Comparison of ENCODE assay signal across 8 cellular contexts in the genomic region with DNA sequence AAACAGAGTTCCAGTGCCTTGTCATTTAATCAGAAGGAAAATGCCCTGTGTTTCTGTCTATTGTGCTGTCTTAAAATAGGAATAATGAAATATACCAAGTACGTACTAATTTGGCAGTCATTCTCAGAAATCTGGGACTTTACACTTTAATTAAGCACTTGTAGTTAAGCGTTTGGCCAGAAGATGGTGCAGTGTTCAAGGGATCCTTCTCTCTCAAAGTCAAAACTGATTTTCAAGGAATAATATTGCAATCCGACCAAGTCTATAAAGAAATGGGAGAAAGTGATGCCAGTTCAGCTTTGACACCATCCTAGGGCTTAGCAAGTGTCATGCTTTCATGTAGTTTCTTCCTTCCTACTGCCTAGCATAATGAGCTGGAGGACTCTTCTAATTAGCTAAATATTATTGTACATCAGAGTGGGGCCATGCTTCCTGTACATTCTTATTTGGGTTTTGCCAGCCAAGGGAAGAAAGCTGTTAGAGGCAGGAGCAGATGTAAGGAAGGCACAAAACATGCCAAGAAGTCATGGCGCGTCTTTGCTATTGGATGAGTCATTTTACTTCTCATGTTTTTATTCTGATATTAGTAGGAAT.
DNase-seq lines count a peak whose midpoint lies in the region; ATAC-seq and TF ChIP-seq lines count a peak whose summit lies in the region.

No MANE protein-coding gene starts in this region.

- no peak overlapping the region for H3K27ac Mint-ChIP-seq in naive thymus-derived CD4-positive, alpha-beta T cell

- H3K4me3 ChIP-seq in dorsolateral prefrontal cortex, result no peak overlapping the region
- H3K4me3 ChIP-seq in naive thymus-derived CD4-positive, alpha-beta T cell (ENCODE audit: low read length), result no peak overlapping the region

- no peaks in the 10 kb centered on the region for H3K4me1 ChIP-seq in naive thymus-derived CD4-positive, alpha-beta T cell (ENCODE audit: control insufficient read depth in 2 of 2, insufficient read depth in 2 of 2, low read length in 2 of 2)

- H3K9me3 ChIP-seq in naive thymus-derived CD4-positive, alpha-beta T cell (ENCODE audit: control insufficient read depth in 2 of 3, low read length in 3 of 3), result no peaks in the 10 kb centered on the region

- CTCF ChIA-PET in naive thymus-derived CD4-positive, alpha-beta T cell (lab: Charles Lee), result interaction anchor here (0.7 to 1.1 kb wide), 4 partner anchors 16 to 72 kb away, joined by 3 to 4 read pairs (median 4); no protein-coding TSS in a partner anchor

- H3K36me3 ChIP-seq in naive thymus-derived CD4-positive, alpha-beta T cell (ENCODE audit: control insufficient read depth in 2 of 3, insufficient read depth in 3 of 3, low read length in 3 of 3), result no peaks in the 10 kb centered on the region

- peaks cover 0 to 15% (median 7%) of the 10 kb centered on the region in 5 donors for H3K27me3 Mint-ChIP-seq in naive thymus-derived CD4-positive, alpha-beta T cell

- H3K4me3 Mint-ChIP-seq in naive thymus-derived CD4-positive, alpha-beta T cell, result no peak overlapping the region

- H3K4me1 Mint-ChIP-seq in naive thymus-derived CD4-positive, alpha-beta T cell, result no peaks in the 10 kb centered on the region

- H3K27me3 ChIP-seq in dorsolateral prefrontal cortex, result no peaks in the 10 kb centered on the region
- no peaks in the 10 kb centered on the region for H3K27me3 ChIP-seq in naive thymus-derived CD4-positive, alpha-beta T cell (ENCODE audit: control insufficient read depth in 2 of 2, insufficient read depth in 2 of 2, low read length in 2 of 2)

- no peaks in the 10 kb centered on the region for H3K9me3 Mint-ChIP-seq in naive thymus-derived CD4-positive, alpha-beta T cell

- no peaks in the 10 kb centered on the region for H3K36me3 Mint-ChIP-seq in naive thymus-derived CD4-positive, alpha-beta T cell

- TF ChIP-seq CTCF in dorsolateral prefrontal cortex (IDR thresholded peaks at IDR 0.05 in 54 of 56, conservative IDR thresholded peaks at IDR 0.05 in 2 of 56; ENCODE audit: low read depth in 1 of 56, partially characterized antibody in 56 of 56), result peak; percentile 59 to 89 (median 80)

- DNase-seq in DMS114 treated with DMSO at 0.1 percent for 48 hours (lab: John Stamatoyannopoulos, UW; ENCODE audit: unreplicated experiment) (peak; percentile 19), NOMO-1 treated with DMSO at 0.1 percent for 48 hours (lab: John Stamatoyannopoulos, UW; ENCODE audit: unreplicated experiment) (peak; percentile 21), dorsolateral prefrontal cortex (peak in 1 of 10 donors; percentile 20), NCI-H446 treated with DMSO at 0.1 percent for 48 hours (lab: John Stamatoyannopoulos, UW) (no peak), GM19238 (ENCODE audit: insufficient read length, low spot score) (no peak)
- DNase-seq in naive thymus-derived CD4-positive, alpha-beta T cell, result peak in 5 of 9 donors; percentile 4 to 12 (median 8)

- peak overlapping the region in 27 of 59 donors; percentile 1 to 62 (median 32) for H3K27ac ChIP-seq in dorsolateral prefrontal cortex
- no peak overlapping the region for H3K27ac ChIP-seq in naive thymus-derived CD4-positive, alpha-beta T cell (ENCODE audit: low read depth, low read length)

- ATAC-seq in GM21390 (IDR thresholded peaks at IDR 0.05; ENCODE audit: unreplicated experiment) (peak; percentile 63), HG02870 (IDR thresholded peaks at IDR 0.05; ENCODE audit: unreplicated experiment) (no peak)
- no peak for ATAC-seq in naive thymus-derived CD4-positive, alpha-beta T cell

- intact Hi-C loops in dorsolateral prefrontal cortex (cut with DNase I), result loop anchor here (10.0 kb wide), 4 partner anchors 59 to 1591 kb away; partner anchors contain the start of gene FOXP1 (in 1 of the 2)
- intact Hi-C loops in naive thymus-derived CD4-positive, alpha-beta T cell (cut with micrococcal nuclease), result loop anchor here in 1 of 2 donors (1.0 to 10.0 kb wide), 2 partner anchors 1617 to 1791 kb away; no protein-coding TSS in a partner anchor

- POLR2A ChIA-PET in naive thymus-derived CD4-positive, alpha-beta T cell (lab: Charles Lee), result no interaction called here

Comparison
In these comparisons a context has a peak if more than half of its experiments do, and no peak if none do; other contexts are left out.
1. DNase-seq: peak in DMS114 treated with DMSO at 0.1 percent for 48 hours (single experiment), NOMO-1 treated with DMSO at 0.1 percent for 48 hours (single experiment) and naive thymus-derived CD4-positive, alpha-beta T cell (5 of 9); none in NCI-H446 treated with DMSO at 0.1 percent for 48 hours (single experiment) and GM19238 (single experiment).